26 cellular contexts compared by ENCODE assay signal in the genomic region with DNA sequence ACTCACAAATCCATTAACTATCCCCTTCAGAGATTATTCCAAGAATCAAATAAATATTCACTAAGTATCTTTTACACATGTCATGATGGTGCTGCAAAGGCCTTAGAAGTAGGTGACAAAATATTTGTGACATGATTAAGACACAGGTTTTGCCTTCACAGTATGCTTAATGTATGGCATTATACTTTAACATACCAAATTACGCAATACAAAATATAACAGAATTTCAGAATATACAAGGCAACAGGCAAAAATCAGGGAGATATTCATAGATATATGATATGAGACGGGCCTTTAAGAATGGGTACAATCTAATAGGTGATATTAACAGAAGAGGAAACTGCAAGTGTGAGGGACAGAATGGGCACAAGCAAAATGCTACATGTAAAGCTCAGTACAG. TPM values are rescaled to one million over a fixed set of nuclear protein-coding genes. Genes with fewer than 3 reads are reported as not detected.
DNase-seq lines count a peak whose midpoint lies in the region; ATAC-seq, FAIRE-seq and TF ChIP-seq lines count a peak whose summit lies in the region.
"Had no signal": no experiment of that assay in that cellular context is flagged by ENCODE, and none has a peak within 500 bp of the region (broad histone marks: within the 10 kb centered on the region; RNA-seq: fewer than 3 reads in every experiment).

No MANE protein-coding gene starts in this region.

- H3K23ac ChIP-seq in IMR-90 (ENCODE audit: low read depth, low read length): no peak overlapping the region

- no peak overlapping the region for H2AK9ac ChIP-seq in IMR-90 (replicated peaks; ENCODE audit: low read depth, low read length, poor library complexity)

- H3K79me2 ChIP-seq in K562 (ENCODE audit: control insufficient read depth, insufficient read depth, low read length): no peaks in the 10 kb centered on the region

- H2AFZ ChIP-seq in IMR-90 (replicated peaks; ENCODE audit: low read length, poor library complexity): no peak overlapping the region
- no peak overlapping the region for H2AFZ ChIP-seq in K562 (ENCODE audit: low read depth, low read length)

- H3K9me1 ChIP-seq in IMR-90 (ENCODE audit: insufficient read depth, low read length) (no peaks in the 10 kb centered on the region), K562 (ENCODE audit: control insufficient read depth, insufficient read depth, low read length) (no peaks in the 10 kb centered on the region)

- no peak overlapping the region for H3K56ac ChIP-seq in IMR-90 (ENCODE audit: extremely low read depth, insufficient read depth, low read length)

- no peaks in the 10 kb centered on the region for H3K4me1 Mint-ChIP-seq in activated T-cell treated with anti-CD3 and anti-CD28 coated beads, Interleukin-2, amount 50 U/mL, for 72 hours (ENCODE audit: low read depth)
- H3K4me1 Mint-ChIP-seq: B cell had no signal

- WGBS in A549 (ENCODE audit: missing lambda C conversion rate): 86% methylated on average over 2 of the region's 2 CpGs
- WGBS in IMR-90 (ENCODE audit: extremely low coverage in 2 of 2, insufficient read length in 1 of 2), 2 experiments: no CpG with 5 or more reads among the region's 2 CpGs
- 100% methylated on average over 2 of the region's 2 CpGs for WGBS in K562 (ENCODE audit: insufficient coverage, low coverage, missing lambda C conversion rate)
- 74% methylated on average over 2 of the region's 2 CpGs for WGBS in suprapubic skin

- no peak for TF ChIP-seq POLR2A in A549 (IDR thresholded peaks at IDR 0.05; ENCODE audit: low read length)
- TF ChIP-seq POLR2A in IMR-90 (IDR thresholded peaks at IDR 0.05; ENCODE audit: low read depth, low read length): no peak
- TF ChIP-seq POLR2A in K562 (conservative IDR thresholded peaks at IDR 0.05): no peak
- TF ChIP-seq POLR2A in Peyer's patch (IDR thresholded peaks at IDR 0.05): no peak
- no peak for TF ChIP-seq POLR2A in suprapubic skin (IDR thresholded peaks at IDR 0.05)

- H3K4me2 ChIP-seq in A549 (no peak overlapping the region), IMR-90 (ENCODE audit: low read depth, low read length) (no peak overlapping the region), K562 (ENCODE audit: insufficient read depth, low read length) (no peak overlapping the region)
- H3K4me2 ChIP-seq: BLaER1 treated with 17β-estradiol and CSF1 and Interleukin-3, amounts not matched to agents 10 nM and 100 nM had no signal

- no peaks in the 10 kb centered on the region for H3K27me3 ChIP-seq in IMR-90 (ENCODE audit: control insufficient read depth, insufficient read depth, low read length)
- H3K27me3 ChIP-seq in K562 (ENCODE audit: control insufficient read depth in 2 of 2, insufficient read depth in 2 of 2, low read length in 2 of 2): no peaks in the 10 kb centered on the region
- H3K27me3 ChIP-seq in Peyer's patch: no peaks in the 10 kb centered on the region
- H3K27me3 ChIP-seq in suprapubic skin: no peaks in the 10 kb centered on the region
- H3K27me3 ChIP-seq: BLaER1 treated with 17β-estradiol and CSF1 and Interleukin-3, amounts not matched to agents 10 nM and 100 nM had no signal

- POLR2A ChIA-PET in A549 (lab: Yijun Ruan, JAX) (no interaction called here), IMR-90 (lab: Charles Lee; ENCODE audit: unreplicated experiment) (no interaction called here), K562 (lab: Yijun Ruan, JAX) (no interaction called here)

- H3K4me3 Mint-ChIP-seq in activated T-cell treated with anti-CD3 and anti-CD28 coated beads, Interleukin-2, amount 50 U/mL, for 72 hours: no peak overlapping the region
- H3K4me3 Mint-ChIP-seq: B cell; CD4-positive, alpha-beta T cell; CD8-positive, alpha-beta T cell had no signal

- no peaks in the 10 kb centered on the region for H3K9me3 ChIP-seq in A549
- no peaks in the 10 kb centered on the region for H3K9me3 ChIP-seq in IMR-90 (ENCODE audit: control insufficient read depth, insufficient read depth, low read length)
- H3K9me3 ChIP-seq in K562 (replicated peaks; ENCODE audit: control insufficient read depth, insufficient read depth, low read depth, low read length): no peaks in the 10 kb centered on the region
- no peaks in the 10 kb centered on the region for H3K9me3 ChIP-seq in Peyer's patch
- no peaks in the 10 kb centered on the region for H3K9me3 ChIP-seq in suprapubic skin
- H3K9me3 ChIP-seq: BLaER1 treated with 17β-estradiol and CSF1 and Interleukin-3, amounts not matched to agents 10 nM and 100 nM had no signal

- H3K79me1 ChIP-seq in IMR-90 (ENCODE audit: low read depth in 1 of 2, low read length in 2 of 2): no peaks in the 10 kb centered on the region

- intact Hi-C loops in IMR-90 (cut with micrococcal nuclease): no loop called here
- intact Hi-C loops in K562 (cut with micrococcal nuclease): no loop called here

- in situ Hi-C loops in IMR-90 (cut with MboI; ENCODE audit: low sequenced_read_pairs) (loop anchor here (10.0 kb wide), 1 partner anchor 106 kb away; no protein-coding TSS in a partner anchor), K562 (cut with MboI) (loop anchor here (10.0 kb wide), 1 partner anchor 106 kb away; no protein-coding TSS in a partner anchor)

- H3K4me1 ChIP-seq in A549 (no peaks in the 10 kb centered on the region), IMR-90 (ENCODE audit: control insufficient read depth, insufficient read depth, low read length) (no peaks in the 10 kb centered on the region), K562 (replicated peaks in 1 of 2; ENCODE audit: control insufficient read depth in 2 of 2, insufficient read depth in 2 of 2, low read length in 2 of 2) (no peaks in the 10 kb centered on the region), Peyer's patch (no peaks in the 10 kb centered on the region), suprapubic skin (no peaks in the 10 kb centered on the region)
- H3K4me1 ChIP-seq: BLaER1 treated with 17β-estradiol and CSF1 and Interleukin-3, amounts not matched to agents 10 nM and 100 nM had no signal

- FAIRE-seq in A549 (lab: Jason Lieb, UNC): peak; percentile 68
- peak; percentile 55 for FAIRE-seq in D721Med (lab: Jason Lieb, UNC)
- no peak for FAIRE-seq in K562 (lab: Jason Lieb, UNC)
- FAIRE-seq: GM19239 had no signal

- H4K91ac ChIP-seq in IMR-90 (ENCODE audit: insufficient read depth, low read depth, low read length): no peak overlapping the region

- no peak for TF ChIP-seq RAD21 in A549 (conservative IDR thresholded peaks at IDR 0.05 in 1 of 2, IDR thresholded peaks at IDR 0.05 in 1 of 2)
- no peak for TF ChIP-seq RAD21 in IMR-90 (IDR thresholded peaks at IDR 0.05; ENCODE audit: low read length)
- TF ChIP-seq RAD21 in K562 (CRISPR knock-in tag; conservative IDR thresholded peaks at IDR 0.05 in 1 of 2, IDR thresholded peaks at IDR 0.05 in 1 of 2): no peak

- H3K36me3 Mint-ChIP-seq in activated T-cell treated with anti-CD3 and anti-CD28 coated beads, Interleukin-2, amount 50 U/mL, for 72 hours (ENCODE audit: insufficient read depth in 2 of 2): peaks cover 0 to 10% of the 10 kb centered on the region in 2 donors

- no peak overlapping the region for H2AK5ac ChIP-seq in IMR-90 (ENCODE audit: low read depth, low read length)

- H4K8ac ChIP-seq in IMR-90 (ENCODE audit: low read depth in 2 of 2, low read length in 2 of 2): no peak overlapping the region

- H3K9ac ChIP-seq in IMR-90 (ENCODE audit: low read depth, low read length) (no peak overlapping the region), K562 (ENCODE audit: insufficient read depth in 1 of 2, low read depth in 2 of 2, low read length in 2 of 2) (no peak overlapping the region)
- H3K9ac ChIP-seq: BLaER1 treated with 17β-estradiol and CSF1 and Interleukin-3, amounts not matched to agents 10 nM and 100 nM had no signal

- no peaks in the 10 kb centered on the region for H3K9me3 Mint-ChIP-seq in activated T-cell treated with anti-CD3 and anti-CD28 coated beads, Interleukin-2, amount 50 U/mL, for 72 hours
- H3K9me3 Mint-ChIP-seq: CD4-positive, alpha-beta T cell; CD8-positive, alpha-beta T cell had no signal

- no peak overlapping the region for H2BK15ac ChIP-seq in IMR-90 (ENCODE audit: low read depth, low read length)

- no peak overlapping the region for H2BK20ac ChIP-seq in IMR-90 (ENCODE audit: low read depth, low read length)

- CTCF ChIA-PET in A549 (lab: Yijun Ruan, JAX): no interaction called here
- CTCF ChIA-PET in IMR-90 (lab: Yijun Ruan, JAX): no interaction called here
- CTCF ChIA-PET in K562 (lab: Yijun Ruan, JAX; ENCODE audit: low intra/inter-chr PET ratio): no interaction called here

- no peaks in the 10 kb centered on the region for H4K20me1 ChIP-seq in IMR-90 (ENCODE audit: insufficient read depth, low read length)
- no peaks in the 10 kb centered on the region for H4K20me1 ChIP-seq in K562 (replicated peaks; ENCODE audit: control insufficient read depth, insufficient read depth, low read length)
- H4K20me1 ChIP-seq: BLaER1 treated with 17β-estradiol and CSF1 and Interleukin-3, amounts not matched to agents 10 nM and 100 nM had no signal

- H3K27ac Mint-ChIP-seq in activated T-cell treated with anti-CD3 and anti-CD28 coated beads, Interleukin-2, amount 50 U/mL, for 72 hours: no peak overlapping the region
- H3K27ac Mint-ChIP-seq: B cell; CD4-positive, alpha-beta T cell; CD8-positive, alpha-beta T cell had no signal

- no TSS peak for BruUV-seq in IMR-90 (replicated peaks; lab: Mats Ljungman, UMichigan)
- no TSS peak for BruUV-seq in K562 (replicated peaks; lab: Mats Ljungman, UMichigan)

- H4K5ac ChIP-seq in IMR-90 (ENCODE audit: low read depth, low read length): no peak overlapping the region

- no peak for ATAC-seq in A549
- no peak for ATAC-seq in IMR-90 (ENCODE audit: low read depth)
- ATAC-seq in K562: no peak
- ATAC-seq in activated T-cell treated with anti-CD3 and anti-CD28 coated beads, Interleukin-2, amount 50 U/mL, for 72 hours (replicated peaks in 1 of 2): no peak
- ATAC-seq: CD8-positive, alpha-beta T cell; GM12878 had no signal

- dilution Hi-C loops in IMR-90 (cut with HindIII; ENCODE audit: low sequenced_read_pairs, unreplicated experiment): no loop called here

- H2BK5ac ChIP-seq in IMR-90 (ENCODE audit: low read depth, low read length, poor library complexity, severe bottlenecking): no peak overlapping the region

- no peak for TF ChIP-seq CTCF in A549 (IDR thresholded peaks at IDR 0.05)
- TF ChIP-seq CTCF in D721Med (IDR thresholded peaks at IDR 0.05; ENCODE audit: insufficient read depth, missing control alignments): no peak
- TF ChIP-seq CTCF in IMR-90 (conservative IDR thresholded peaks at IDR 0.05; ENCODE audit: low read depth, low read length): no peak
- no peak for TF ChIP-seq CTCF in K562 (IDR thresholded peaks at IDR 0.05 in 2 of 3, conservative IDR thresholded peaks at IDR 0.05 in 1 of 3; ENCODE audit: insufficient read depth in 2 of 3, low read depth in 1 of 3, low read length in 3 of 3)
- no peak for TF ChIP-seq CTCF in Peyer's patch (IDR thresholded peaks at IDR 0.05)
- TF ChIP-seq CTCF in suprapubic skin (IDR thresholded peaks at IDR 0.05): no peak

- H3K14ac ChIP-seq in IMR-90 (replicated peaks; ENCODE audit: low read depth, low read length): no peak overlapping the region

- peaks cover 1% of the 10 kb centered on the region; the same call in 1 of the 2 replicates for H3K36me3 ChIP-seq in IMR-90 (ENCODE audit: control insufficient read depth, insufficient read depth, low read length)
- peaks cover 30% of the 10 kb centered on the region; the same call in 1 of the 3 replicates for H3K36me3 ChIP-seq in K562 (ENCODE audit: control insufficient read depth, insufficient read depth, low read length)
- H3K36me3 ChIP-seq in Peyer's patch: peaks cover 0 to 23% (median 0%) of the 10 kb centered on the region in 3 donors
- H3K36me3 ChIP-seq in suprapubic skin: peaks cover 50% of the 10 kb centered on the region

- no peak overlapping the region for H3K4ac ChIP-seq in IMR-90 (ENCODE audit: low read depth, low read length)

- DNase-seq in A549 (ENCODE audit: low read depth in 1 of 2, low spot score in 1 of 2) (no peak), D721Med (ENCODE audit: insufficient read length, low spot score) (no peak), IMR-90 (no peak), K562 (ENCODE audit: extremely low read depth in 1 of 4, low spot score in 3 of 4) (no peak), Peyer's patch (no peak), COLO668 (lab: John Stamatoyannopoulos, UW; ENCODE audit: unreplicated experiment) (no peak), suprapubic skin (ENCODE audit: low spot score in 2 of 2) (no peak)
- DNase-seq in activated T-cell treated with anti-CD3 and anti-CD28 coated beads, Interleukin-2, amount 50 U/mL, for 72 hours: no peak
- DNase-seq: 8988T; AML-193; Calu3; CD4-positive, alpha-beta T cell; CD8-positive, alpha-beta T cell; COR-L47; DMS 273 treated with DMSO at 0.1 percent for 48 hours; DMS153; DMS53; DMS79; DND-41; EL; GDM1 had no signal

- TF ChIP-seq EP300 in A549 (IDR thresholded peaks at IDR 0.05) (no peak), K562 (IDR thresholded peaks at IDR 0.05; ENCODE audit: low read length) (no peak), suprapubic skin (IDR thresholded peaks at IDR 0.05) (no peak)

- no peak overlapping the region for H3K18ac ChIP-seq in IMR-90 (ENCODE audit: low read depth, low read length)

- H3K4me3 ChIP-seq in A549: no peak overlapping the region
- no peak overlapping the region for H3K4me3 ChIP-seq in IMR-90 (ENCODE audit: insufficient read depth, low read depth, low read length)
- H3K4me3 ChIP-seq in K562: no peak overlapping the region
- no peak overlapping the region for H3K4me3 ChIP-seq in Peyer's patch
- no peak overlapping the region for H3K4me3 ChIP-seq in suprapubic skin
- H3K4me3 ChIP-seq: BLaER1 treated with 17β-estradiol and CSF1 and Interleukin-3, amounts not matched to agents 10 nM and 100 nM; GM12878 had no signal

- H2BK120ac ChIP-seq in IMR-90 (ENCODE audit: low read depth, low read length): no peak overlapping the region

- no peaks in the 10 kb centered on the region for H3K27me3 Mint-ChIP-seq in activated T-cell treated with anti-CD3 and anti-CD28 coated beads, Interleukin-2, amount 50 U/mL, for 72 hours (ENCODE audit: low read depth)
- H3K27me3 Mint-ChIP-seq: B cell; CD4-positive, alpha-beta T cell had no signal

- no peak overlapping the region for H3K27ac ChIP-seq in A549
- H3K27ac ChIP-seq in IMR-90 (ENCODE audit: insufficient read depth, low read length): no peak overlapping the region
- H3K27ac ChIP-seq in K562 (ENCODE audit: extremely low read depth, low read depth, low read length): no peak overlapping the region
- H3K27ac ChIP-seq in Peyer's patch: no peak overlapping the region
- H3K27ac ChIP-seq in suprapubic skin: no peak overlapping the region
- H3K27ac ChIP-seq: BLaER1 treated with 17β-estradiol and CSF1 and Interleukin-3, amounts not matched to agents 10 nM and 100 nM; C4-2B had no signal

RNA-seq across cellular contexts. Expression of gene CAAP1, which starts 41.6 kb away (rescaled TPM):
- polyA plus RNA-seq in A549 (2011; rRNA removed): 22.4 and 32.8 TPM in 2 replicates
- polyA plus RNA-seq in A549 (2012; cell fraction: cytosol; rRNA removed): 14.1 and 14.6 TPM in 2 replicates
- polyA plus RNA-seq in A549 (2012; cell fraction: nucleus; rRNA removed): 10.3 and 12.5 TPM in 2 replicates
- 21.2 to 23.7 TPM (median 23.3 TPM) in 3 replicates for polyA plus RNA-seq in A549 (2017; fragmentation: RNase III; extraction: RNeasy Plus Mini Kit Qiagen cat#74134 plus additional on column Dnase treatment)
- 5.3 and 6.7 TPM in 2 replicates for polyA minus RNA-seq in A549 (2011; rRNA and poly(A)+ RNA removed)
- 6.1 and 12.2 TPM in 2 replicates for total RNA-seq in IMR-90 (2012; rRNA removed)
- polyA plus RNA-seq in IMR-90 (2012; rRNA removed): 9.0 and 11.6 TPM in 2 replicates
- 3.6 and 8.4 TPM in 2 replicates for polyA plus RNA-seq in IMR-90 (2012; cell fraction: cytosol; rRNA removed)
- polyA plus RNA-seq in IMR-90 (2012; cell fraction: nucleus; rRNA removed; ENCODE audit: low replicate concordance): 8.0 and 11.5 TPM in 2 replicates
- 10.9 and 11.7 TPM in 2 replicates for total RNA-seq in K562 (2011; cell fraction: chromatin; rRNA removed; ENCODE audit: low replicate concordance)
- total RNA-seq in K562 (2011; cell fraction: nucleolus; rRNA removed): 10.4 and 11.3 TPM in 2 replicates
- total RNA-seq in K562 (2011; cell fraction: nucleoplasm; rRNA removed): 9.6 and 11.2 TPM in 2 replicates
- 16.1 and 16.8 TPM in 2 replicates for total RNA-seq in K562 (2014; rRNA removed)
- 17.4 and 19.6 TPM in 2 replicates for total RNA-seq in K562 (2014; rRNA removed; fragmentation: Illumina TruSeq; extraction: Trizol)
- total RNA-seq in K562 (2015; rRNA removed; fragmentation: Illumina TruSeq; extraction: Trizol): 13.3 and 14.8 TPM in 2 replicates
- total RNA-seq in K562 (2021): 11.5 and 15.3 TPM in 2 replicates
- polyA plus RNA-seq in K562 (2011; rRNA removed): 10.3 and 16.0 TPM in 2 replicates
- 5.4 and 5.9 TPM in 2 replicates for polyA plus RNA-seq in K562 (2011; cell fraction: cytosol; rRNA removed)
- 6.2 and 6.7 TPM in 2 replicates for polyA plus RNA-seq in K562 (2011; cell fraction: nucleus; rRNA removed)
- 8.1 and 11.1 TPM in 2 replicates for polyA plus RNA-seq in K562 (2012)
- polyA plus RNA-seq in K562 (2014; fragmentation: Illumina TruSeq; extraction: Trizol): 13.7 and 17.4 TPM in 2 replicates
- 1 to 10 TPM; 8.9 TPM for polyA plus RNA-seq in K562 (2014; fragmentation: Nextera tagmentation; extraction: Ambion mirVana)
- 13.9 and 14.7 TPM in 2 replicates for polyA plus RNA-seq in K562 (2014; rRNA removed)
- 9.6 and 11.5 TPM in 2 replicates for polyA minus RNA-seq in K562 (2011; rRNA and poly(A)+ RNA removed)
- 6.9 and 7.9 TPM in 2 replicates for polyA minus RNA-seq in K562 (2011; cell fraction: cytosol; rRNA and poly(A)+ RNA removed)
- 7.0 and 9.8 TPM in 2 replicates for polyA minus RNA-seq in K562 (2011; cell fraction: nucleus; rRNA and poly(A)+ RNA removed)
- total RNA-seq in Peyer's patch: 10 to 100 TPM; 16.5 to 47.0 (median 24.7) TPM
- total RNA-seq in suprapubic skin: 10 to 100 TPM; 17.8 to 22.2 (median 20.9) TPM
- 10 to 100 TPM; 16.6 to 17.6 TPM for total RNA-seq in activated T-cell treated with anti-CD3 and anti-CD28 coated beads, Interleukin-2, amount 50 U/mL, for 72 hours

Comparison
In these comparisons a context has a peak if more than half of its experiments do, and no peak if none do; other contexts are left out.
1. Of the 35 proteins assayed by ChIP-seq in both K562 and A549: peak only in K562: none; only in A549: none; in both: CEBPB; in neither: 34.